1 cellular context compared by ENCODE assay signal in the genomic region with DNA sequence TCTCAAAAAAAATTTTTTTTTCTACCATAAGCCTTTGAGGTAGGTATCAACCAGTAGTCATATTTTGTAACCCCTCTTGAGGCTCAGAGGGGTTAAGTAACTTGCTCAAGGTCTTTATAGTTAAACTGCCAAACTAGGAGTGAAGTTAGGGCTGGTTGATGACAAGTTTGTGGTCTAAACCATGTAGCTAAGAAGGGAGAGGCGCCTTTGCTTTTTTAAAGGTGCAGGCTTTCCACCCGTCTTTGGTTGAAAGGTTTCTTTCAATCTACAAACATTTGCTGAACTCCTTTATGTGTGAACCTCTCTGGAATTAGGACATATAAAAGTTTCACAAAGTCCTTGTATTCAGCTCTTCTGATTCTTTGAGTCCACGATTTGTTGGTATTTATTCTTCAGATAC.
A peak's percentile ranks its signal among the peaks of the same experiment; 100 is the strongest.
TF ChIP-seq lines count a peak whose summit lies in the region.

No MANE protein-coding gene starts in this region.

TF ChIP-seq in HEK293, 187 proteins besides CTCF, POLR2A, EP300 and RAD21 (continued from another document):
- TF ChIP-seq, protein P1, sequence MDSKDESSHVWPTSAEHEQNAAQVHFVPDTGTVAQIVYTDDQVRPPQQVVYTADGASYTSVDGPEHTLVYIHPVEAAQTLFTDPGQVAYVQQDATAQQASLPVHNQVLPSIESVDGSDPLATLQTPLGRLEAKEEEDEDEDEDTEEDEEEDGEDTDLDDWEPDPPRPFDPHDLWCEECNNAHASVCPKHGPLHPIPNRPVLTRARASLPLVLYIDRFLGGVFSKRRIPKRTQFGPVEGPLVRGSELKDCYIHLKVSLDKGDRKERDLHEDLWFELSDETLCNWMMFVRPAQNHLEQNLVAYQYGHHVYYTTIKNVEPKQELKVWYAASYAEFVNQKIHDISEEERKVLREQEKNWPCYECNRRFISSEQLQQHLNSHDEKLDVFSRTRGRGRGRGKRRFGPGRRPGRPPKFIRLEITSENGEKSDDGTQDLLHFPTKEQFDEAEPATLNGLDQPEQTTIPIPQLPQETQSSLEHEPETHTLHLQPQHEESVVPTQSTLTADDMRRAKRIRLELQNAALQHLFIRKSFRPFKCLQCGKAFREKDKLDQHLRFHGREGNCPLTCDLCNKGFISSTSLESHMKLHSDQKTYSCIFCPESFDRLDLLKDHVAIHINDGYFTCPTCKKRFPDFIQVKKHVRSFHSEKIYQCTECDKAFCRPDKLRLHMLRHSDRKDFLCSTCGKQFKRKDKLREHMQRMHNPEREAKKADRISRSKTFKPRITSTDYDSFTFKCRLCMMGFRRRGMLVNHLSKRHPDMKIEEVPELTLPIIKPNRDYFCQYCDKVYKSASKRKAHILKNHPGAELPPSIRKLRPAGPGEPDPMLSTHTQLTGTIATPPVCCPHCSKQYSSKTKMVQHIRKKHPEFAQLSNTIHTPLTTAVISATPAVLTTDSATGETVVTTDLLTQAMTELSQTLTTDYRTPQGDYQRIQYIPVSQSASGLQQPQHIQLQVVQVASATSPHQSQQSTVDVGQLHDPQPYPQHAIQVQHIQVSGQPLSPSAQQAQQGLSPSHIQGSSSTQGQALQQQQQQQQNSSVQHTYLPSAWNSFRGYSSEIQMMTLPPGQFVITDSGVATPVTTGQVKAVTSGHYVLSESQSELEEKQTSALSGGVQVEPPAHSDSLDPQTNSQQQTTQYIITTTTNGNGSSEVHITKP (tag by site-specific recombination; IDR thresholded peaks at IDR 0.05), result 0 out of 2 replicates have a peak, but pooled peaks have one; percentile 41
